11 cellular contexts compared by ENCODE assay signal in genomic region chrX:6226053-6226645, GRCh38. TPM values are rescaled to one million over a fixed set of nuclear protein-coding genes. Genes with fewer than 3 reads are reported as not detected.
A peak's percentile ranks its signal among the peaks of the same experiment; 100 is the strongest.
DNase-seq lines count a peak whose midpoint lies in the region; FAIRE-seq and TF ChIP-seq lines count a peak whose summit lies in the region.
"Had no signal": no experiment of that assay in that cellular context is flagged by ENCODE, and none has a peak within 500 bp of the region (broad histone marks: within the 10 kb centered on the region; RNA-seq: fewer than 3 reads in every experiment).

No MANE protein-coding gene starts in this region.

- peak overlapping the region; percentile 86 to 96 (median 91) for H3K4me3 Mint-ChIP-seq in brain
- H3K4me3 Mint-ChIP-seq: natural killer cell had no signal

- no peak overlapping the region for H3K4me3 ChIP-seq in kidney (ENCODE audit: low read length in 2 of 2)
- peak overlapping the region in 4 of 5 donors; percentile 33 to 65 (median 60) for H3K4me3 ChIP-seq in subcutaneous abdominal adipose tissue (ENCODE audit: low read depth in 1 of 5, low read length in 5 of 5)

- peaks cover 53% of the 10 kb centered on the region for H3K4me1 Mint-ChIP-seq in brain
- H3K4me1 Mint-ChIP-seq: natural killer cell had no signal

- H3K9ac ChIP-seq in kidney (ENCODE audit: low read length in 2 of 2), result no peak overlapping the region
- H3K9ac ChIP-seq in subcutaneous abdominal adipose tissue (ENCODE audit: low read length in 5 of 5), result no peak overlapping the region

- no peaks in the 10 kb centered on the region for H3K36me3 ChIP-seq in kidney (ENCODE audit: control insufficient read depth in 1 of 2, insufficient read depth in 2 of 2, low read length in 2 of 2)
- no peaks in the 10 kb centered on the region for H3K36me3 ChIP-seq in subcutaneous abdominal adipose tissue (ENCODE audit: control insufficient read depth in 5 of 5, insufficient read depth in 5 of 5, low read length in 5 of 5)

- H3K9me3 ChIP-seq in kidney (ENCODE audit: control insufficient read depth in 1 of 2, low read length in 2 of 2), result no peaks in the 10 kb centered on the region
- no peaks in the 10 kb centered on the region for H3K9me3 ChIP-seq in subcutaneous abdominal adipose tissue (ENCODE audit: control insufficient read depth in 5 of 5, low read length in 5 of 5)

- TF ChIP-seq CTCF in brain (conservative IDR thresholded peaks at IDR 0.05) (peak in 1 of 2 experiments; percentile 33), kidney (IDR thresholded peaks at IDR 0.05; ENCODE audit: borderline replicate concordance, extremely low read depth, insufficient read depth) (no peak)

- H3K4me1 ChIP-seq in kidney (ENCODE audit: control insufficient read depth in 1 of 2, insufficient read depth in 1 of 2, low read depth in 1 of 2, low read length in 2 of 2) (no peaks in the 10 kb centered on the region), subcutaneous abdominal adipose tissue (ENCODE audit: control insufficient read depth in 5 of 5, insufficient read depth in 5 of 5, low read length in 5 of 5) (peaks cover 0 to 12% (median 5%) of the 10 kb centered on the region in 5 donors)

- H3K36me3 Mint-ChIP-seq in brain, result peaks cover 8% of the 10 kb centered on the region

- H3K27ac Mint-ChIP-seq in brain, result peak overlapping the region; percentile 91 to 99 (median 93)
- H3K27ac Mint-ChIP-seq: natural killer cell had no signal

- H3K27me3 ChIP-seq in subcutaneous abdominal adipose tissue (ENCODE audit: control insufficient read depth in 5 of 5, insufficient read depth in 4 of 5, low read length in 5 of 5), result peaks cover 9 to 35% (median 24%) of the 10 kb centered on the region in 5 donors

- no peaks in the 10 kb centered on the region for H3K9me3 Mint-ChIP-seq in brain

- intact Hi-C loops in kidney (cut with DNase I), result no loop called here

- no peak for TF ChIP-seq POLR2A in GM12892 (IDR thresholded peaks at IDR 0.05; ENCODE audit: low read depth, low read length)

- peaks cover 27% of the 10 kb centered on the region for H3K27me3 Mint-ChIP-seq in brain

- no peak for FAIRE-seq in kidney (lab: Jason Lieb, UNC)
- no peak for FAIRE-seq in GM12892 (lab: Jason Lieb, UNC)
- FAIRE-seq: A204.1 had no signal

- H3K27ac ChIP-seq in kidney (ENCODE audit: low read depth in 2 of 2, low read length in 2 of 2) (no peak overlapping the region), subcutaneous abdominal adipose tissue (ENCODE audit: low read depth, low read length) (no peak overlapping the region)

- DNase-seq in NCI-H1417 (lab: John Stamatoyannopoulos, UW) (peak; percentile 2 to 82 (median 79)), NCI-H1417 treated with DMSO at 0.1 percent for 48 hours (lab: John Stamatoyannopoulos, UW) (no peak), kidney (peak; percentile 55), AG08395 (ENCODE audit: low spot score) (no peak), cerebellar nuclear complex (lab: John Stamatoyannopoulos, UW) (no peak), GM12892 (ENCODE audit: insufficient read length) (no peak)
- DNase-seq: natural killer cell, NCI-H2081 treated with DMSO at 0.1 percent for 48 hours had no signal

RNA-seq across cellular contexts. Expression of gene NLGN4X, which starts 2.5 kb away (rescaled TPM):
- polyA plus RNA-seq in brain (ENCODE audit: insufficient read depth, low read depth, low replicate concordance), result 17.4 TPM
- 5.6 TPM for total RNA-seq in kidney
- 0.41 TPM for polyA plus RNA-seq in kidney (ENCODE audit: insufficient read depth, low read depth, low replicate concordance)
- not detected for polyA plus RNA-seq in GM12892 (2012; ENCODE audit: missing spikeins)
- total RNA-seq: natural killer cell had no signal

Comparison
In these comparisons a context has a peak if more than half of its experiments do, and no peak if none do; other contexts are left out.
1. DNase-seq: peak in NCI-H1417 (3 of 3) and kidney (single experiment); none in NCI-H1417 treated with DMSO at 0.1 percent for 48 hours (single experiment), AG08395 (single experiment), cerebellar nuclear complex (0 of 2) and GM12892 (single experiment).
2. H3K4me3 ChIP-seq: peak in subcutaneous abdominal adipose tissue (4 of 5); none in kidney (0 of 2).
3. RNA of gene NLGN4X, which starts 2.5 kb away (polyA plus RNA-seq): 17.4 TPM in brain (single experiment); 0.41 TPM in kidney (single experiment); every median in the first group is over 10 times any median in the second.